ENCODE assay signal across 6 cellular contexts in the genomic region with DNA sequence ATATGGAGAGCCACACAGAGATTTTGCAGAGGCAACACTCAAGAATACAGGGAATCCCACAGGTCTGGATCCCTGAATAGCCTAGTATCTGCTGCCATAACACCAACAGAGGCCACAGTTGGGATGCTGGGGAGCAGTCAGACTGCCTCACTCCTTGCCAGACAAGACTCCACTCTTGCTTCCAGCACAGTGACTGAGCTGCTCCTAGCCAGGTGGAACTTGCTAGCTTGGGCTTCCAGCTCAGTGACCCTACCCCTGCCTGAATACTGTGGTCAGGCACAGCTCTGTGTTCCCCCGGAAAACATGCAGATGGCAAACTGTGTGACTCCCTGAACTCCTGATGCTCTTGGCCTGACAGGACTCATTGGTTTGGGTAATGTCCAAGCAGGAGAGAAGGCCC.
"Had no signal": no experiment of that assay in that cellular context is flagged by ENCODE, and none has a peak within 500 bp of the region (broad histone marks: within the 10 kb centered on the region; RNA-seq: fewer than 3 reads in every experiment).

No MANE protein-coding gene starts in this region.

- DNase-seq: H7, HCEC 1CT, KBM-7 had no signal

- H3K36me3 Mint-ChIP-seq: IgD-negative memory B cell had no signal

- H3K27ac Mint-ChIP-seq: GM23338, IgD-negative memory B cell had no signal

- H3K4me2 ChIP-seq: GM23338 had no signal

- H3K27me3 Mint-ChIP-seq: IgD-negative memory B cell had no signal

- H3K4me3 ChIP-seq: GM23338 had no signal

- H2AFZ ChIP-seq: GM23338 had no signal

- H3K4me3 Mint-ChIP-seq: GM23338 had no signal

- H3K4me1 Mint-ChIP-seq: GM23338, IgD-negative memory B cell had no signal

- FAIRE-seq: HTR-8/SVneo had no signal
